Comparison of ENCODE assay signal across 8 cellular contexts in genomic region chr5:172479034-172479783, GRCh38. TPM values are rescaled to one million over a fixed set of nuclear protein-coding genes. Genes with fewer than 3 reads are reported as not detected.
DNase-seq lines count a peak whose midpoint lies in the region; ATAC-seq, FAIRE-seq and TF ChIP-seq lines count a peak whose summit lies in the region.

No MANE protein-coding gene starts in this region.

- no peaks in the 10 kb centered on the region for H3K36me3 ChIP-seq in keratinocyte (ENCODE audit: control insufficient read depth in 2 of 2, extremely low read depth in 1 of 2, insufficient read depth in 2 of 2, low read length in 2 of 2)

- no peaks in the 10 kb centered on the region for H3K9me1 ChIP-seq in keratinocyte (ENCODE audit: control insufficient read depth, extremely low read depth, insufficient read depth, low read length)

- dilution Hi-C loops in keratinocyte (cut with MboI; ENCODE audit: extremely low pct_ligation_motif_present, low sequenced_read_pairs), result loop anchor here (25.0 kb wide), 1 partner anchor 208 kb away; no protein-coding TSS in a partner anchor

- H2AFZ ChIP-seq in keratinocyte (ENCODE audit: control insufficient read depth, low read length), result no peak overlapping the region

- no peaks in the 10 kb centered on the region for H3K79me2 ChIP-seq in keratinocyte (ENCODE audit: control insufficient read depth, insufficient read depth, low read length)

- no peaks in the 10 kb centered on the region for H3K4me1 ChIP-seq in keratinocyte (ENCODE audit: control insufficient read depth, extremely low read depth, insufficient read depth, low read length)

- no peak overlapping the region for H3K27ac ChIP-seq in keratinocyte (ENCODE audit: control insufficient read depth, insufficient read depth, low read length)

- DNase-seq in GM03348 (ENCODE audit: low spot score), result peak; percentile 94
- DNase-seq in NCI-H2171 treated with DMSO at 0.1 percent for 48 hours (lab: John Stamatoyannopoulos, UW), result peak; percentile 66
- DNase-seq in cerebellum (ENCODE audit: low spot score), result peak; percentile 82
- DNase-seq in keratinocyte (ENCODE audit: low read depth, low spot score), result peak; percentile 53
- DNase-seq in stimulated activated CD4-positive, alpha-beta T cell treated with anti-CD3 and anti-CD28 coated beads, Interleukin-1b, Interleukin-23, amount 100 ng/mL, for 4 hours (ENCODE audit: low read depth in 2 of 2), result peak; percentile 22 to 30
- no peak for DNase-seq in OCI-M2 (lab: John Stamatoyannopoulos, UW; ENCODE audit: unreplicated experiment)

- FAIRE-seq in keratinocyte (lab: Jason Lieb, UNC), result peak; percentile 91

- H3K27me3 ChIP-seq in keratinocyte (ENCODE audit: control insufficient read depth, extremely low read depth, insufficient read depth, low read length), result no peaks in the 10 kb centered on the region

- TF ChIP-seq CTCF in WI38 (IDR thresholded peaks at IDR 0.05; ENCODE audit: low read depth, low read length), result peak; percentile 84
- TF ChIP-seq CTCF in keratinocyte (optimal IDR thresholded peaks at IDR 0.05 in 1 of 3, IDR thresholded peaks at IDR 0.05 in 1 of 3, conservative IDR thresholded peaks at IDR 0.05 in 1 of 3; ENCODE audit: extremely low read depth in 1 of 3, insufficient read depth in 2 of 3, low read length in 3 of 3), result peak; percentile 75 to 93 (median 91)

- no peak overlapping the region for H3K4me2 ChIP-seq in keratinocyte (ENCODE audit: control insufficient read depth, extremely low read depth, insufficient read depth, low read depth, low read length)

- ATAC-seq in HG02973 (IDR thresholded peaks at IDR 0.05; ENCODE audit: unreplicated experiment), result peak; percentile 76

- H4K20me1 ChIP-seq in keratinocyte (ENCODE audit: control insufficient read depth, extremely low read depth, insufficient read depth, low read length), result no peaks in the 10 kb centered on the region

- H3K9me3 ChIP-seq in keratinocyte (ENCODE audit: control insufficient read depth, low read depth, low read length), result no peaks in the 10 kb centered on the region

- H3K4me3 ChIP-seq in WI38 (ENCODE audit: low read depth, low read length), result no peak overlapping the region
- no peak overlapping the region for H3K4me3 ChIP-seq in keratinocyte (ENCODE audit: control insufficient read depth in 2 of 3, extremely low read depth in 1 of 3, insufficient read depth in 2 of 3, low read depth in 1 of 3, low read length in 3 of 3)

- H3K9ac ChIP-seq in keratinocyte (ENCODE audit: control insufficient read depth, extremely low read depth, insufficient read depth, low read length), result no peak overlapping the region

RNA-seq across cellular contexts. Expression of gene SH3PXD2B, which starts 24.9 kb away (rescaled TPM):
- 21.0 TPM for total RNA-seq in cerebellum
- polyA plus RNA-seq in keratinocyte, result 17.3 to 17.9 TPM (median 17.6 TPM) in 3 replicates
- 5.2 TPM for polyA plus RNA-seq in keratinocyte (2011; ENCODE audit: low read depth)
- polyA plus RNA-seq in keratinocyte (2011; cell fraction: cytosol; rRNA removed), result 13.7 and 14.4 TPM in 2 replicates
- 32.5 and 36.6 TPM in 2 replicates for polyA plus RNA-seq in keratinocyte (2011; cell fraction: nucleus; rRNA removed)
- polyA plus RNA-seq in keratinocyte (2012; ENCODE audit: low replicate concordance), result 12.3 and 19.7 TPM in 2 replicates
- polyA minus RNA-seq in keratinocyte, result 25.1 to 32.8 TPM (median 25.9 TPM) in 3 replicates
- polyA minus RNA-seq in keratinocyte (2011; cell fraction: cytosol; rRNA and poly(A)+ RNA removed), result 21.7 TPM
- 27.1 and 42.1 TPM in 2 replicates for polyA minus RNA-seq in keratinocyte (2011; cell fraction: nucleus; rRNA and poly(A)+ RNA removed)
